ENCODE assay signal across 1 cellular context in genomic region chr12:57078519-57079404, GRCh38.
TF ChIP-seq lines count a peak whose summit lies in the region.

NEMP1 (minus strand) TSS chr12:57078791; CDS start chr12:57078745, 46 bp downstream.

TF ChIP-seq in K562, 482 proteins besides CTCF, POLR2A, EP300 and RAD21 (continued from another document and continues in another):
- no peak for TF ChIP-seq MBD1 (CRISPR knock-in tag; IDR thresholded peaks at IDR 0.05)
- no peak for TF ChIP-seq ZNF263 (CRISPR knock-in tag; IDR thresholded peaks at IDR 0.05; ENCODE audit: borderline replicate concordance)
- TF ChIP-seq NELFE (IDR thresholded peaks at IDR 0.05; ENCODE audit: insufficient read depth, insufficient read length): no peak
- TF ChIP-seq MNT (conservative IDR thresholded peaks at IDR 0.05): peak; percentile 99
- TF ChIP-seq POLR3A (IDR thresholded peaks at IDR 0.05; ENCODE audit: borderline replicate concordance, extremely low read depth, insufficient read depth, insufficient read length): no peak
- no peak for TF ChIP-seq DLX4 (CRISPR knock-in tag; IDR thresholded peaks at IDR 0.05)
- peak; percentile 21; the same call in 1 of the 2 replicates for TF ChIP-seq NBN (IDR thresholded peaks at IDR 0.05; ENCODE audit: low read depth)
- TF ChIP-seq ZFX (CRISPR knock-in tag; IDR thresholded peaks at IDR 0.05): peak; percentile 77; the same call in 1 of the 2 replicates
- TF ChIP-seq PHF8 (IDR thresholded peaks at IDR 0.05; ENCODE audit: borderline replicate concordance, low read length): peak; percentile 82; the same call in 1 of the 2 replicates
- no peak for TF ChIP-seq ZNF41 (CRISPR knock-in tag; conservative IDR thresholded peaks at IDR 0.05)
- TF ChIP-seq TRIM24 (IDR thresholded peaks at IDR 0.05): 0 out of 4 replicates have a peak, but pooled peaks of 1 of the 2 experiments have one; percentile 16
- TF ChIP-seq TAF9B (IDR thresholded peaks at IDR 0.05; ENCODE audit: partially characterized antibody): no peak
- no peak for TF ChIP-seq HNRNPK (IDR thresholded peaks at IDR 0.05; ENCODE audit: low read depth, low read length, poor library complexity, severe bottlenecking)
- TF ChIP-seq BDP1 (IDR thresholded peaks at IDR 0.05; ENCODE audit: insufficient read depth, insufficient read length): no peak
- TF ChIP-seq POLR2H (tag; IDR thresholded peaks at IDR 0.05; ENCODE audit: low read depth): peak; percentile 91
- TF ChIP-seq KDM5B (IDR thresholded peaks at IDR 0.05; ENCODE audit: insufficient replicate concordance, low read depth, low read length): no peak
- no peak for TF ChIP-seq MCM5 (IDR thresholded peaks at IDR 0.05; ENCODE audit: low read depth)
- TF ChIP-seq CSDE1 (IDR thresholded peaks at IDR 0.05): peak in 1 of 2 experiments; percentile 61; a peak in 2 of 4 replicates
- no peak for TF ChIP-seq HMGXB4 (CRISPR knock-in tag; IDR thresholded peaks at IDR 0.05)
- no peak for TF ChIP-seq ZNF449 (CRISPR knock-in tag; IDR thresholded peaks at IDR 0.05)
- TF ChIP-seq E2F4 (CRISPR knock-in tag; IDR thresholded peaks at IDR 0.05; ENCODE audit: low read depth): peak; percentile 95
- TF ChIP-seq KAT7 (CRISPR knock-in tag; IDR thresholded peaks at IDR 0.05; ENCODE audit: borderline replicate concordance): peak; percentile 53; the same call in 1 of the 2 replicates
- peak; percentile 98 for TF ChIP-seq L3MBTL2 (IDR thresholded peaks at IDR 0.05)
- no peak for TF ChIP-seq RBM15 (IDR thresholded peaks at IDR 0.05; ENCODE audit: insufficient read depth, low read length)
- peak; percentile 98 for TF ChIP-seq RFX1 (IDR thresholded peaks at IDR 0.05)
- TF ChIP-seq TFAP4 (CRISPR knock-in tag; IDR thresholded peaks at IDR 0.05; ENCODE audit: borderline replicate concordance): peak; percentile 81; the same call in 1 of the 2 replicates
- TF ChIP-seq AFF1 (IDR thresholded peaks at IDR 0.05; ENCODE audit: low read depth in 1 of 2, partially characterized antibody in 2 of 2): no peak
- no peak for TF ChIP-seq ETV6 (IDR thresholded peaks at IDR 0.05; ENCODE audit: borderline replicate concordance in 1 of 2, low read depth in 2 of 2, low read length in 1 of 2)
- TF ChIP-seq ETV6 (CRISPR knock-in tag; IDR thresholded peaks at IDR 0.05; ENCODE audit: borderline replicate concordance): no peak
- peak; percentile 88; the same call in 1 of the 2 replicates for TF ChIP-seq RB1 (IDR thresholded peaks at IDR 0.05; ENCODE audit: low read depth)
- TF ChIP-seq NCOA4 (IDR thresholded peaks at IDR 0.05; ENCODE audit: partially characterized antibody): no peak
- TF ChIP-seq ZNF589 (CRISPR knock-in tag; IDR thresholded peaks at IDR 0.05; ENCODE audit: low read depth): no peak
- no peak for TF ChIP-seq FUS (optimal IDR thresholded peaks at IDR 0.05; ENCODE audit: low read depth, low read length)
- TF ChIP-seq ARID4B (CRISPR knock-in tag; IDR thresholded peaks at IDR 0.05): no peak
- TF ChIP-seq SMAD2 (IDR thresholded peaks at IDR 0.05; ENCODE audit: low read depth, low read length): no peak
- no peak for TF ChIP-seq RNF219 (CRISPR knock-in tag; IDR thresholded peaks at IDR 0.05)
- peak; percentile 74 for TF ChIP-seq TAF7 (tag; IDR thresholded peaks at IDR 0.05)
- TF ChIP-seq WHSC1 (IDR thresholded peaks at IDR 0.05; ENCODE audit: low read length): no peak
